17 cellular contexts compared by ENCODE assay signal in genomic region chr14:95263527-95264231, GRCh38.
"Had no signal": no experiment of that assay in that cellular context is flagged by ENCODE, and none has a peak within 500 bp of the region (broad histone marks: within the 10 kb centered on the region; RNA-seq: fewer than 3 reads in every experiment).

No MANE protein-coding gene starts in this region.

- DNase-seq: activated B cell treated with CpG ODN at 0.5 μM for 24 hours; activated CD4-positive, alpha-beta T cell treated with anti-CD3 and anti-CD28 coated beads for 48 hours; activated CD8-positive, alpha-beta T cell treated with anti-CD3 and anti-CD28 coated beads, Interleukin-2, amount 10 ng/mL, durations not matched to agents 7 days and 5 days; activated naive CD4-positive, alpha-beta T cell treated with Interleukin-2 at 50 U/mL for 16 hours; activated T-cell treated with anti-CD3 and anti-CD28 coated beads for 4 hours; erythroblast; gastrocnemius medialis; left ventricle myocardium inferior; sigmoid colon; spleen; T-helper 2 cell had no signal

- H3K27me3 Mint-ChIP-seq: activated B cell treated with CpG ODN at 0.5 μM for 24 hours; activated T-helper 17 cell treated with anti-CD3 and anti-CD28 coated beads, Interleukin-2, amount 50 U/mL, for 72 hours had no signal

- H3K27ac ChIP-seq: cardiac muscle cell, neural progenitor cell, sigmoid colon, spleen had no signal

- H3K4me1 ChIP-seq: neural progenitor cell had no signal

- ATAC-seq: activated CD8-positive, alpha-beta T cell treated with anti-CD3 and anti-CD28 coated beads, Interleukin-2, amount 10 ng/mL, durations not matched to agents 7 days and 5 days; activated T-helper 17 cell treated with anti-CD3 and anti-CD28 coated beads, Interleukin-2, amount 50 U/mL, for 72 hours; gastrocnemius medialis had no signal

- FAIRE-seq: astrocyte, islet of Langerhans, urothelium cell line had no signal

- H3K9me3 Mint-ChIP-seq: activated T-helper 17 cell treated with anti-CD3 and anti-CD28 coated beads, Interleukin-2, amount 50 U/mL, for 72 hours had no signal

- H3K36me3 Mint-ChIP-seq: neural progenitor cell had no signal

- H3K9me3 ChIP-seq: gastrocnemius medialis, sigmoid colon, spleen had no signal

- H3K36me3 ChIP-seq: cardiac muscle cell, gastrocnemius medialis, left ventricle myocardium inferior, neural progenitor cell, sigmoid colon, spleen had no signal

- H3K27ac Mint-ChIP-seq: activated CD8-positive, alpha-beta T cell treated with anti-CD3 and anti-CD28 coated beads, Interleukin-2, amount 10 ng/mL, durations not matched to agents 7 days and 5 days had no signal

- H3K4me3 ChIP-seq: cardiac muscle cell, gastrocnemius medialis, left ventricle myocardium inferior, neural progenitor cell, sigmoid colon, spleen had no signal

- H3K4me3 Mint-ChIP-seq: activated B cell treated with CpG ODN at 0.5 μM for 24 hours; activated CD8-positive, alpha-beta T cell treated with anti-CD3 and anti-CD28 coated beads, Interleukin-2, amount 10 ng/mL, durations not matched to agents 7 days and 5 days; activated T-helper 17 cell treated with anti-CD3 and anti-CD28 coated beads, Interleukin-2, amount 50 U/mL, for 72 hours; neural progenitor cell had no signal

- H3K27me3 ChIP-seq: cardiac muscle cell, gastrocnemius medialis, neural progenitor cell, sigmoid colon, spleen had no signal
